8 cellular contexts compared by ENCODE assay signal in genomic region chr7:27185013-27185707, GRCh38. TPM values are rescaled to one million over a fixed set of nuclear protein-coding genes. Genes with fewer than 3 reads are reported as not detected.
DNase-seq lines count a peak whose midpoint lies in the region; TF ChIP-seq lines count a peak whose summit lies in the region.

HOXA11 (minus strand) TSS chr7:27185232; CDS start chr7:27185144, 88 bp downstream.

- no TSS peak for BruUV-seq in PC-9 (replicated peaks; lab: Mats Ljungman, UMichigan)

- H3K4me1 Mint-ChIP-seq in activated naive CD4-positive, alpha-beta T cell treated with anti-CD3 and anti-CD28 coated beads for 36 hours (ENCODE audit: low read depth): peaks cover 37% of the 10 kb centered on the region

- TF ChIP-seq CTCF in PC-9 (conservative IDR thresholded peaks at IDR 0.05): no peak

- peaks cover 26% of the 10 kb centered on the region for H3F3A ChIP-seq in PC-9 (ENCODE audit: insufficient read depth, low read depth)

- H3K27ac ChIP-seq in PC-9 (no peak within 1 kb of the TSS), epithelial cell of prostate (peak within 1 kb of the TSS; percentile 90)

- H3K9me2 ChIP-seq in PC-9 (ENCODE audit: insufficient read depth): no peaks in the 10 kb centered on the region

- peaks cover 84% of the 10 kb centered on the region for H3K27me3 Mint-ChIP-seq in activated naive CD4-positive, alpha-beta T cell treated with anti-CD3 and anti-CD28 coated beads for 36 hours (ENCODE audit: low read depth)

- H3K9me3 ChIP-seq in PC-9 (ENCODE audit: insufficient read depth, low read depth): no peaks in the 10 kb centered on the region

- peak within 1 kb of the TSS; percentile 61 for H3K4me3 Mint-ChIP-seq in activated naive CD4-positive, alpha-beta T cell treated with anti-CD3 and anti-CD28 coated beads for 36 hours

- DNase-seq in activated naive CD4-positive, alpha-beta T cell treated with anti-CD3 and anti-CD28 coated beads for 36 hours: peak; percentile 58
- no peak for DNase-seq in activated naive CD4-positive, alpha-beta T cell treated with Interleukin-2 at 50 U/mL for 16 hours
- DNase-seq in PC-9 (no peak), epithelial cell of prostate (ENCODE audit: low read depth, low spot score) (peak; percentile 98), renal cortical epithelial cell (ENCODE audit: low read depth) (peak; percentile 96), cerebellar nuclear complex (lab: John Stamatoyannopoulos, UW) (no peak)
- no peak for DNase-seq in activated CD8-positive, alpha-beta memory T cell treated with anti-CD3 and anti-CD28 coated beads, Interleukin-2, amount 50 U/mL, for 4 hours
- no peak for DNase-seq in stimulated activated CD4-positive, alpha-beta T cell treated with anti-CD3 and anti-CD28 coated beads, Interleukin-1b, Interleukin-23, amount 100 ng/mL, for 48 hours

- H3K4me1 ChIP-seq in PC-9 (replicated peaks; ENCODE audit: insufficient read depth): peaks cover 12% of the 10 kb centered on the region

- H2AFZ ChIP-seq in PC-9: peak within 1 kb of the TSS; percentile 100

- POLR2A ChIA-PET in PC-9 (lab: Charles Lee; ENCODE audit: unreplicated experiment): no interaction called here

- peak within 1 kb of the TSS; percentile 86 for H3K4me3 ChIP-seq in PC-9

- no peaks in the 10 kb centered on the region for H3K27me3 ChIP-seq in PC-9 (ENCODE audit: insufficient read depth, low read depth)

- CTCF ChIA-PET in activated naive CD4-positive, alpha-beta T cell treated with anti-CD3 and anti-CD28 coated beads for 36 hours (lab: Charles Lee): interaction anchor here (0.5 to 1.1 kb wide), 3 partner anchors 11 to 58 kb away, joined by 3 to 5 read pairs (median 3); no protein-coding TSS in a partner anchor
- CTCF ChIA-PET in PC-9 (lab: Charles Lee): interaction anchor here (0.6 to 0.8 kb wide), 2 partner anchors 14 to 134 kb away, joined by 3 read pairs; no protein-coding TSS in a partner anchor

- intact Hi-C loops in activated naive CD4-positive, alpha-beta T cell treated with anti-CD3 and anti-CD28 coated beads for 36 hours (cut with micrococcal nuclease): loop anchor here (1.0 to 5.0 kb wide), 2 partner anchors 17 to 33 kb away; partner anchors contain the start of gene HOXA3
- intact Hi-C loops in PC-9 (cut with micrococcal nuclease; ENCODE audit: unreplicated experiment): no loop called here

- H3K36me3 Mint-ChIP-seq in activated naive CD4-positive, alpha-beta T cell treated with anti-CD3 and anti-CD28 coated beads for 36 hours (ENCODE audit: low read depth): no peaks in the 10 kb centered on the region

- no peaks in the 10 kb centered on the region for H3K36me3 ChIP-seq in PC-9 (ENCODE audit: low read depth)

- H3K79me2 ChIP-seq in PC-9 (ENCODE audit: low read depth): no peaks in the 10 kb centered on the region

- H3K4me2 ChIP-seq in PC-9: peak within 1 kb of the TSS; percentile 94

- no peak within 1 kb of the TSS for H3K27ac Mint-ChIP-seq in activated naive CD4-positive, alpha-beta T cell treated with anti-CD3 and anti-CD28 coated beads for 36 hours

- no peaks in the 10 kb centered on the region for H4K20me1 ChIP-seq in PC-9 (ENCODE audit: insufficient read depth)

- H3K9me3 Mint-ChIP-seq in activated naive CD4-positive, alpha-beta T cell treated with anti-CD3 and anti-CD28 coated beads for 36 hours: no peaks in the 10 kb centered on the region

RNA-seq across cellular contexts. Expression of gene HOXA11, which starts in this region (rescaled TPM):
- not detected for total RNA-seq in activated naive CD4-positive, alpha-beta T cell treated with anti-CD3 and anti-CD28 coated beads for 36 hours
- total RNA-seq in PC-9 (2021) (0.26 and 0.43 TPM in 2 replicates), renal cortical epithelial cell (1.7 and 5.4 TPM in 2 replicates)

Comparison
In these comparisons a context has a peak if more than half of its experiments do, and no peak if none do; other contexts are left out.
1. Peak in DNase-seq in activated naive CD4-positive, alpha-beta T cell treated with anti-CD3 and anti-CD28 coated beads for 36 hours; RNA of the gene not detected or under 1 TPM.
2. DNase-seq: peak in epithelial cell of prostate (single experiment) and renal cortical epithelial cell (single experiment); none in activated naive CD4-positive, alpha-beta T cell treated with Interleukin-2 at 50 U/mL for 16 hours (single experiment), PC-9 (0 of 2), activated CD8-positive, alpha-beta memory T cell treated with anti-CD3 and anti-CD28 coated beads, Interleukin-2, amount 50 U/mL, for 4 hours (single experiment), cerebellar nuclear complex (0 of 2) and stimulated activated CD4-positive, alpha-beta T cell treated with anti-CD3 and anti-CD28 coated beads, Interleukin-1b, Interleukin-23, amount 100 ng/mL, for 48 hours (single experiment).